Comparison of ENCODE assay signal across 1 cellular context in genomic region chr14:69924181-69924580, GRCh38.
TF ChIP-seq lines count a peak whose summit lies in the region.

No MANE protein-coding gene starts in this region.

TF ChIP-seq in H1, 55 proteins besides CTCF, POLR2A, EP300 and RAD21:
- TF ChIP-seq ATF3 (IDR thresholded peaks at IDR 0.05; ENCODE audit: insufficient read depth, low read depth, low read length) (no peak), CREB1 (IDR thresholded peaks at IDR 0.05) (no peak), SAP30 (IDR thresholded peaks at IDR 0.05; ENCODE audit: insufficient read depth, insufficient replicate concordance, low read length) (no peak), ZNF274 (IDR thresholded peaks at IDR 0.05; ENCODE audit: borderline replicate concordance, extremely low read depth, low read length) (no peak)
- TF ChIP-seq, protein P1, sequence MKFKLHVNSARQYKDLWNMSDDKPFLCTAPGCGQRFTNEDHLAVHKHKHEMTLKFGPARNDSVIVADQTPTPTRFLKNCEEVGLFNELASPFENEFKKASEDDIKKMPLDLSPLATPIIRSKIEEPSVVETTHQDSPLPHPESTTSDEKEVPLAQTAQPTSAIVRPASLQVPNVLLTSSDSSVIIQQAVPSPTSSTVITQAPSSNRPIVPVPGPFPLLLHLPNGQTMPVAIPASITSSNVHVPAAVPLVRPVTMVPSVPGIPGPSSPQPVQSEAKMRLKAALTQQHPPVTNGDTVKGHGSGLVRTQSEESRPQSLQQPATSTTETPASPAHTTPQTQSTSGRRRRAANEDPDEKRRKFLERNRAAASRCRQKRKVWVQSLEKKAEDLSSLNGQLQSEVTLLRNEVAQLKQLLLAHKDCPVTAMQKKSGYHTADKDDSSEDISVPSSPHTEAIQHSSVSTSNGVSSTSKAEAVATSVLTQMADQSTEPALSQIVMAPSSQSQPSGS (IDR thresholded peaks at IDR 0.05; ENCODE audit: low read length): no peak
TF ChIP-seq in H1: peak in this region for 0.
